Comparison of ENCODE assay signal across 11 cellular contexts in genomic region chr5:10310073-10310779, GRCh38. TPM values are rescaled to one million over a fixed set of nuclear protein-coding genes. Genes with fewer than 3 reads are reported as not detected.
A peak's percentile ranks its signal among the peaks of the same experiment; 100 is the strongest.
DNase-seq lines count a peak whose midpoint lies in the region; FAIRE-seq and TF ChIP-seq lines count a peak whose summit lies in the region.
"Had no signal": no experiment of that assay in that cellular context is flagged by ENCODE, and none has a peak within 500 bp of the region (broad histone marks: within the 10 kb centered on the region; RNA-seq: fewer than 3 reads in every experiment).

No MANE protein-coding gene starts in this region.

- no peaks in the 10 kb centered on the region for H3K79me2 ChIP-seq in H9 (ENCODE audit: insufficient read depth, low read length)
- peaks cover 19% of the 10 kb centered on the region for H3K79me2 ChIP-seq in PC-9 (ENCODE audit: low read depth)
- no peaks in the 10 kb centered on the region for H3K79me2 ChIP-seq in H1 (ENCODE audit: control insufficient read depth in 1 of 2, insufficient read depth in 2 of 2, low read length in 2 of 2)
- H3K79me2 ChIP-seq in parathyroid adenoma: peaks cover 4% of the 10 kb centered on the region

- peaks cover 2 to 5% (median 4%) of the 10 kb centered on the region in 3 experiments; a peak in 4 of 7 replicates for H3K36me3 Mint-ChIP-seq in H9 (ENCODE audit: insufficient read depth in 1 of 3, low read depth in 3 of 3)

- no peak overlapping the region for H3K14ac ChIP-seq in H9 (ENCODE audit: insufficient read depth, low read length)
- H3K14ac ChIP-seq in H1 (ENCODE audit: insufficient read length): no peak overlapping the region

- intact Hi-C loops in PC-9 (cut with micrococcal nuclease; ENCODE audit: unreplicated experiment): loop anchor here (1.0 to 2.0 kb wide), 3 partner anchors 23 to 60 kb away; partner anchors contain the start of genes CCT5 and MARCHF6

- H2BK15ac ChIP-seq in H9 (ENCODE audit: low read depth, low read length) (no peak overlapping the region), H1 (ENCODE audit: low read length) (no peak overlapping the region; the same call in 1 of the 2 replicates)

- peaks cover 1 to 4% of the 10 kb centered on the region in 2 experiments; a peak in 2 of 5 replicates for H3K9me3 Mint-ChIP-seq in H9

- CTCF ChIA-PET in PC-9 (lab: Charles Lee) (interaction anchor here (1.4 kb wide), 1 partner anchor 54 kb away, joined by 3 read pairs; no protein-coding TSS in a partner anchor), H1 (lab: Charles Lee; ENCODE audit: partially characterized antibody) (interaction anchor here (0.7 to 1.2 kb wide), 4 partner anchors 16 to 94 kb away, joined by 3 read pairs; no protein-coding TSS in a partner anchor)

- H3K4me2 ChIP-seq in H9 (ENCODE audit: insufficient read depth, insufficient read length, low read length): no peak overlapping the region
- H3K4me2 ChIP-seq in PC-9: peak overlapping the region; percentile 62
- no peak overlapping the region for H3K4me2 ChIP-seq in H1 (ENCODE audit: insufficient read depth in 1 of 2, low read depth in 2 of 2, low read length in 2 of 2)
- H3K4me2 ChIP-seq in parathyroid adenoma (ENCODE audit: low read length): peak overlapping the region; percentile 13

- peaks cover 13% of the 10 kb centered on the region for H3K23me2 ChIP-seq in H9 (ENCODE audit: insufficient read length, low read depth, low read length, poor library complexity, severe bottlenecking)
- H3K23me2 ChIP-seq in H1 (ENCODE audit: low read depth, low read length): peaks cover 6% of the 10 kb centered on the region

- no peak overlapping the region for H2BK12ac ChIP-seq in H9 (ENCODE audit: insufficient read length, low read depth, low read length)
- no peak overlapping the region for H2BK12ac ChIP-seq in H1 (ENCODE audit: low read depth, low read length)

- no peaks in the 10 kb centered on the region for H4K20me1 ChIP-seq in H9 (ENCODE audit: control insufficient read depth, insufficient read depth, insufficient read length)
- H4K20me1 ChIP-seq in PC-9 (ENCODE audit: insufficient read depth): no peaks in the 10 kb centered on the region
- no peaks in the 10 kb centered on the region for H4K20me1 ChIP-seq in H1 (replicated peaks in 1 of 2; ENCODE audit: control insufficient read depth in 1 of 2, insufficient read depth in 2 of 2, low read length in 2 of 2)

- H3F3A ChIP-seq in PC-9 (ENCODE audit: insufficient read depth, low read depth): peaks cover 35% of the 10 kb centered on the region

- peaks cover 22% of the 10 kb centered on the region for H3K27me3 Mint-ChIP-seq in H9 (ENCODE audit: low read depth)

- H3T11ph ChIP-seq in H9 (ENCODE audit: low read length): no peak overlapping the region

- H2AK5ac ChIP-seq in H9 (ENCODE audit: insufficient read length, low read length) (no peak overlapping the region), H1 (ENCODE audit: low read depth, low read length) (no peak overlapping the region)

- no peaks in the 10 kb centered on the region for H3K9me2 ChIP-seq in PC-9 (ENCODE audit: insufficient read depth)

- no peak for FAIRE-seq in H1 (lab: Jason Lieb, UNC)
- FAIRE-seq: GM12891 had no signal

- H3K4me3 ChIP-seq in PC-9 (peak overlapping the region; percentile 28; the same call in 1 of the 2 replicates), H1 (ENCODE audit: extremely low read depth in 1 of 4, insufficient read depth in 2 of 4, low read depth in 3 of 4, low read length in 4 of 4) (no peak overlapping the region), parathyroid adenoma (ENCODE audit: low read depth, low read length) (peak overlapping the region; percentile 1)
- H3K4me3 ChIP-seq: SJSA1 had no signal

- H3K27me3 ChIP-seq in H9 (ENCODE audit: insufficient read depth, low read length): no peaks in the 10 kb centered on the region
- no peaks in the 10 kb centered on the region for H3K27me3 ChIP-seq in PC-9 (ENCODE audit: insufficient read depth, low read depth)
- H3K27me3 ChIP-seq in H1 (replicated peaks in 1 of 4; ENCODE audit: control insufficient read depth in 3 of 4, extremely low read depth in 1 of 4, insufficient read depth in 3 of 4, low read length in 3 of 4): peaks cover 0 to 2% (median 0%) of the 10 kb centered on the region in 4 experiments; a peak in 1 of 7 replicates
- H3K27me3 ChIP-seq in parathyroid adenoma (ENCODE audit: control insufficient read depth, insufficient read depth, low read length): no peaks in the 10 kb centered on the region
- H3K27me3 ChIP-seq: SJSA1 had no signal

- TF ChIP-seq CTCF in H9 (conservative IDR thresholded peaks at IDR 0.05) (no peak), PC-9 (conservative IDR thresholded peaks at IDR 0.05) (no peak), H1 (IDR thresholded peaks at IDR 0.05; ENCODE audit: control extremely low read depth in 1 of 3, insufficient read depth in 1 of 3, low read depth in 1 of 3, low read length in 3 of 3) (no peak), parathyroid adenoma (IDR thresholded peaks at IDR 0.05) (no peak)

- H3K56ac ChIP-seq in H9 (ENCODE audit: insufficient read length, low read depth, low read length) (no peak overlapping the region), H1 (replicated peaks; ENCODE audit: insufficient read length, low read depth, low read length) (no peak overlapping the region)

- H2BK20ac ChIP-seq in H9 (ENCODE audit: low read depth, low read length, poor library complexity, severe bottlenecking) (no peak overlapping the region), H1 (ENCODE audit: low read length) (0 out of 2 replicates have a peak overlapping the region, but pooled peaks have one; percentile 10)

- no CpG with 5 or more reads among the region's 8 CpGs for WGBS in H9 (ENCODE audit: extremely low coverage, insufficient read length, low lambda C conversion rate)
- 91% methylated on average over 8 of the region's 8 CpGs; no CpG with 5 or more reads in 1 of the 2 experiments for WGBS in H1 (ENCODE audit: extremely low coverage in 1 of 2, insufficient coverage in 1 of 2, insufficient read length in 1 of 2, insufficient replicate concordance in 2 of 2, low coverage in 1 of 2, low lambda C conversion rate in 2 of 2, missing lambda C conversion rate in 1 of 2), 2 experiments

- POLR2A ChIA-PET in PC-9 (lab: Charles Lee; ENCODE audit: unreplicated experiment) (interaction anchor here (0.6 to 1.3 kb wide), 2 partner anchors 43 to 131 kb away, joined by 4 to 7 read pairs; partner anchors contain the start of genes MARCHF6 and ROPN1L), H1 (lab: Charles Lee; ENCODE audit: partially characterized antibody) (interaction anchor here (1.3 kb wide), 1 partner anchor 9 kb away, joined by 4 read pairs; no protein-coding TSS in a partner anchor)

- no peaks in the 10 kb centered on the region for H3K9me3 ChIP-seq in H9 (ENCODE audit: control insufficient read depth, low read depth, low read length)
- H3K9me3 ChIP-seq in PC-9 (ENCODE audit: insufficient read depth, low read depth): no peaks in the 10 kb centered on the region; the same call in 1 of the 2 replicates
- no peaks in the 10 kb centered on the region; a peak in 1 of 4 replicates for H3K9me3 ChIP-seq in H1 (ENCODE audit: insufficient read depth in 2 of 2, low read depth in 1 of 2, low read length in 1 of 2)
- H3K9me3 ChIP-seq in parathyroid adenoma (ENCODE audit: control insufficient read depth, low read length): no peaks in the 10 kb centered on the region
- H3K9me3 ChIP-seq: SJSA1 had no signal

- DNase-seq in H9: peak; percentile 57
- DNase-seq in PC-9: peak; percentile 87 to 89
- no peak for DNase-seq in H1 (ENCODE audit: low read depth in 1 of 2, low spot score in 2 of 2)
- DNase-seq in NCI-H524 treated with DMSO at 0.1 percent for 48 hours (lab: John Stamatoyannopoulos, UW): no peak
- no peak for DNase-seq in activated naive CD4-positive, alpha-beta T cell treated with anti-CD3 and anti-CD28 coated beads, Interleukin-2, amount 50 U/mL, for 16 hours
- DNase-seq in anterior cingulate cortex (lab: John Stamatoyannopoulos, UW): no peak
- DNase-seq: midbrain; stimulated activated CD4-positive, alpha-beta T cell treated with anti-CD3 and anti-CD28 coated beads, Interleukin-4, amount 100 ng/mL, for 4 hours had no signal

- BruUV-seq in PC-9 (replicated peaks; lab: Mats Ljungman, UMichigan): no TSS peak

- H3K27ac ChIP-seq in H9 (ENCODE audit: insufficient read length, low read depth, low read length) (no peak overlapping the region), PC-9 (peak overlapping the region; percentile 86), H1 (ENCODE audit: low read depth, low read length) (no peak overlapping the region), parathyroid adenoma (peak overlapping the region; percentile 82)
- H3K27ac ChIP-seq: SJSA1 had no signal

- H2BK120ac ChIP-seq in H9 (ENCODE audit: low read depth, low read length, poor library complexity, severe bottlenecking): no peak overlapping the region
- no peak overlapping the region for H2BK120ac ChIP-seq in H1 (replicated peaks; ENCODE audit: low read depth, low read length)

- H3K18ac ChIP-seq in H9 (ENCODE audit: insufficient read length, low read depth, low read length): peak overlapping the region; percentile 74
- H3K18ac ChIP-seq in H1 (ENCODE audit: extremely low read depth, low read length): 0 out of 2 replicates have a peak overlapping the region, but pooled peaks have one; percentile 24

- TF ChIP-seq EP300 in H1 (IDR thresholded peaks at IDR 0.05; ENCODE audit: borderline replicate concordance in 1 of 2, low read depth in 2 of 2, low read length in 2 of 2): no peak

- H3K23ac ChIP-seq in H9 (ENCODE audit: insufficient read length, low read depth, low read length) (no peak overlapping the region), H1 (ENCODE audit: insufficient read length) (no peak overlapping the region)

- H3K4me1 Mint-ChIP-seq in H9: peaks cover 23 to 25% of the 10 kb centered on the region in 2 experiments

- H2AFZ ChIP-seq in H9 (ENCODE audit: low read length): no peak overlapping the region
- H2AFZ ChIP-seq in PC-9: peak overlapping the region; percentile 21; the same call in 1 of the 2 replicates
- no peak overlapping the region for H2AFZ ChIP-seq in H1 (ENCODE audit: low read length)
- H2AFZ ChIP-seq in parathyroid adenoma: peak overlapping the region; percentile 67

- H3K4me1 ChIP-seq in H9 (ENCODE audit: insufficient read depth, low read length) (peaks cover 3% of the 10 kb centered on the region; the same call in 1 of the 2 replicates), PC-9 (replicated peaks; ENCODE audit: insufficient read depth) (peaks cover 36% of the 10 kb centered on the region), H1 (replicated peaks in 1 of 4; ENCODE audit: control insufficient read depth in 3 of 4, insufficient read depth in 4 of 4, low read length in 3 of 4) (peaks cover 0 to 6% (median 4%) of the 10 kb centered on the region in 4 experiments; a peak in 5 of 7 replicates), parathyroid adenoma (peaks cover 18% of the 10 kb centered on the region)

- H3K36me3 ChIP-seq in PC-9 (ENCODE audit: low read depth) (no peaks in the 10 kb centered on the region), H1 (ENCODE audit: control insufficient read depth in 2 of 4, insufficient read depth in 4 of 4, low read length in 3 of 4) (no peaks in the 10 kb centered on the region), parathyroid adenoma (ENCODE audit: control insufficient read depth, insufficient read depth, low read length) (no peaks in the 10 kb centered on the region)
- H3K36me3 ChIP-seq: SJSA1 had no signal

- H4K5ac ChIP-seq in H9 (ENCODE audit: insufficient read length, low read depth, low read length): no peak overlapping the region
- no peak overlapping the region for H4K5ac ChIP-seq in H1 (ENCODE audit: insufficient read length, low read depth, low read length)

- H3K79me1 ChIP-seq in H9 (ENCODE audit: insufficient read depth, low read depth, low read length, poor library complexity, severe bottlenecking) (no peaks in the 10 kb centered on the region), H1 (ENCODE audit: low read depth, low read length) (no peaks in the 10 kb centered on the region)

- no peak overlapping the region for H3K4me3 Mint-ChIP-seq in H9

- no peak overlapping the region for H3K27ac Mint-ChIP-seq in H9

- no peak for TF ChIP-seq POLR2A in H1 (IDR thresholded peaks at IDR 0.05; ENCODE audit: control extremely low read depth in 1 of 2, low read depth in 2 of 2, low read length in 2 of 2)

- no peak overlapping the region for H3K4ac ChIP-seq in H9 (ENCODE audit: low read depth, low read length)
- H3K4ac ChIP-seq in H1 (replicated peaks; ENCODE audit: insufficient read length, low read depth, low read length): no peak overlapping the region

- no peak overlapping the region for H3K9ac ChIP-seq in H9 (ENCODE audit: extremely low read depth, insufficient read length, low read length)
- H3K9ac ChIP-seq in H1 (replicated peaks in 1 of 4; ENCODE audit: extremely low read depth in 1 of 4, low read depth in 3 of 4, low read length in 3 of 4): no peak overlapping the region
- H3K9ac ChIP-seq in parathyroid adenoma: no peak overlapping the region

- H4K8ac ChIP-seq in H9 (replicated peaks; ENCODE audit: insufficient read length, low read depth, low read length) (no peak overlapping the region), H1 (ENCODE audit: extremely low read depth, insufficient read depth, low read length) (no peak overlapping the region)

- H2BK5ac ChIP-seq in H9 (ENCODE audit: insufficient read length, low read length): no peak overlapping the region
- 0 out of 2 replicates have a peak overlapping the region, but pooled peaks have one; percentile 22 for H2BK5ac ChIP-seq in H1 (ENCODE audit: low read depth, low read length)

- H4K91ac ChIP-seq in H9 (ENCODE audit: insufficient read length, low read depth, low read length) (no peak overlapping the region), H1 (replicated peaks; ENCODE audit: insufficient read length, low read length) (no peak overlapping the region)

- TF ChIP-seq RAD21 in H1 (IDR thresholded peaks at IDR 0.05 in 1 of 2, conservative IDR thresholded peaks at IDR 0.05 in 1 of 2; ENCODE audit: low read depth in 2 of 2, low read length in 2 of 2): no peak

RNA-seq across cellular contexts. Expression of gene CMBL, which starts 2.5 kb away (rescaled TPM):
- total RNA-seq in H9 (2021) (12.2 and 12.6 TPM in 2 replicates), PC-9 (2021) (286 and 294 TPM in 2 replicates)
- 27.9 and 30.9 TPM in 2 replicates for total RNA-seq in H1 (2021; fragmentation: NEBNext Ultra II Directional; extraction: Animal tissue kit (Norgen Biotek cat#: 25700))
- 32.1 and 53.7 TPM in 2 replicates for polyA plus RNA-seq in H1 (2011; rRNA removed)
- 35.9 TPM for polyA plus RNA-seq in H1 (2011; cell fraction: cytosol; rRNA removed)
- polyA plus RNA-seq in H1 (2011; cell fraction: nucleus; rRNA removed): 51.1 TPM
- polyA plus RNA-seq in H1 (2012, experiment 1 of 2): 25.2 to 30.4 TPM (median 28.0 TPM) in 4 replicates
- polyA plus RNA-seq in H1 (2012, experiment 2 of 2): 17.6 TPM
- 26.0 TPM for polyA plus RNA-seq in H1 (2013, experiment 1 of 2)
- polyA plus RNA-seq in H1 (2013, experiment 2 of 2): 24.3 TPM
- polyA minus RNA-seq in H1 (2011; rRNA and poly(A)+ RNA removed): 29.8 and 34.2 TPM in 2 replicates
- polyA minus RNA-seq in H1 (2011; cell fraction: cytosol; rRNA and poly(A)+ RNA removed): 27.2 TPM
- polyA minus RNA-seq in H1 (2011; cell fraction: nucleus; rRNA and poly(A)+ RNA removed): 39.4 TPM

RNA-seq across cellular contexts. Expression of gene MARCHF6, which starts 43.3 kb away (rescaled TPM):
- total RNA-seq in H9 (2021) (114 and 118 TPM in 2 replicates), PC-9 (2021) (283 and 364 TPM in 2 replicates)
- 109 and 118 TPM in 2 replicates for total RNA-seq in H1 (2021; fragmentation: NEBNext Ultra II Directional; extraction: Animal tissue kit (Norgen Biotek cat#: 25700))
- polyA plus RNA-seq in H1 (2011; rRNA removed): 74.1 and 93.1 TPM in 2 replicates
- 70.9 TPM for polyA plus RNA-seq in H1 (2011; cell fraction: cytosol; rRNA removed)
- polyA plus RNA-seq in H1 (2011; cell fraction: nucleus; rRNA removed): 132 TPM
- polyA plus RNA-seq in H1 (2012, experiment 1 of 2): 76.9 to 93.3 TPM (median 86.9 TPM) in 4 replicates
- polyA plus RNA-seq in H1 (2012, experiment 2 of 2): 67.5 TPM
- polyA plus RNA-seq in H1 (2013, experiment 1 of 2): 63.2 TPM
- polyA plus RNA-seq in H1 (2013, experiment 2 of 2): 57.8 TPM
- polyA minus RNA-seq in H1 (2011; rRNA and poly(A)+ RNA removed): 404 and 495 TPM in 2 replicates
- polyA minus RNA-seq in H1 (2011; cell fraction: cytosol; rRNA and poly(A)+ RNA removed): 108 TPM
- 132 TPM for polyA minus RNA-seq in H1 (2011; cell fraction: nucleus; rRNA and poly(A)+ RNA removed)

Comparison
In these comparisons a context has a peak if more than half of its experiments do, and no peak if none do; other contexts are left out.
1. DNase-seq: peak in H9 (single experiment) and PC-9 (2 of 2); none in H1 (0 of 2), NCI-H524 treated with DMSO at 0.1 percent for 48 hours (single experiment), activated naive CD4-positive, alpha-beta T cell treated with anti-CD3 and anti-CD28 coated beads, Interleukin-2, amount 50 U/mL, for 16 hours (single experiment) and anterior cingulate cortex (0 of 58).
2. H2AFZ ChIP-seq: peak in PC-9 (single experiment) and parathyroid adenoma (single experiment); none in H9 (single experiment) and H1 (single experiment).
3. H3K27ac ChIP-seq: peak in PC-9 (single experiment) and parathyroid adenoma (single experiment); none in H9 (single experiment) and H1 (single experiment).
4. H3K4me2 ChIP-seq: peak in PC-9 (single experiment) and parathyroid adenoma (single experiment); none in H9 (single experiment) and H1 (0 of 2).
5. H3K4me3 ChIP-seq: peak in PC-9 (single experiment) and parathyroid adenoma (single experiment); none in H1 (0 of 4).